Comparison of ENCODE assay signal across 1 cellular context in genomic region chr6:36884610-36885009, GRCh38.
TF ChIP-seq lines count a peak whose summit lies in the region.

No MANE protein-coding gene starts in this region.

TF ChIP-seq in K562, 482 proteins besides CTCF, POLR2A, EP300 and RAD21 (continued from another document and continues in another):
- TF ChIP-seq ZBTB2 (IDR thresholded peaks at IDR 0.05): no peak
- TF ChIP-seq IRF1 (CRISPR knock-in tag; IDR thresholded peaks at IDR 0.05; ENCODE audit: borderline replicate concordance): no peak
- no peak for TF ChIP-seq ETV6 (IDR thresholded peaks at IDR 0.05; ENCODE audit: borderline replicate concordance in 1 of 2, low read depth in 2 of 2, low read length in 1 of 2)
- TF ChIP-seq ETV6 (CRISPR knock-in tag; IDR thresholded peaks at IDR 0.05; ENCODE audit: borderline replicate concordance): no peak
- TF ChIP-seq ZNF76 (CRISPR knock-in tag; IDR thresholded peaks at IDR 0.05; ENCODE audit: borderline replicate concordance): no peak
- TF ChIP-seq, protein P1, sequence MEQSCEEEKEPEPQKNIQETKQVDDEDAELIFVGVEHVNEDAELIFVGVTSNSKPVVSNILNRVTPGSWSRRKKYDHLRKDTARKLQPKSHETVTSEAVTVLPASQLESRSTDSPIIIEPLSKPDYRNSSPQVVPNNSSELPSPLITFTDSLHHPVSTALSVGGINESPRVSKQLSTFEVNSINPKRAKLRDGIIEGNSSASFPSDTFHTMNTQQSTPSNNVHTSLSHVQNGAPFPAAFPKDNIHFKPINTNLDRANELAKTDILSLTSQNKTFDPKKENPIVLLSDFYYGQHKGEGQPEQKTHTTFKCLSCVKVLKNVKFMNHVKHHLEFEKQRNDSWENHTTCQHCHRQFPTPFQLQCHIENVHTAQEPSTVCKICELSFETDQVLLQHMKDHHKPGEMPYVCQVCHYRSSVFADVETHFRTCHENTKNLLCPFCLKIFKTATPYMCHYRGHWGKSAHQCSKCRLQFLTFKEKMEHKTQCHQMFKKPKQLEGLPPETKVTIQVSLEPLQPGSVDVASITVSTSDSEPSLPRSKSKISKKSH (CRISPR knock-in tag; IDR thresholded peaks at IDR 0.05): peak; percentile 35; the same call in 1 of the 2 replicates
- peak; percentile 86; the same call in 1 of the 2 replicates for TF ChIP-seq ILK (tag; IDR thresholded peaks at IDR 0.05; ENCODE audit: borderline replicate concordance, low read depth)
- TF ChIP-seq ZNF644 (tag; IDR thresholded peaks at IDR 0.05; ENCODE audit: low read depth): peak; percentile 94
- TF ChIP-seq JUN (IDR thresholded peaks at IDR 0.05; ENCODE audit: borderline replicate concordance, low read depth, low read length): no peak
- no peak for TF ChIP-seq JUN (CRISPR knock-in tag; IDR thresholded peaks at IDR 0.05; ENCODE audit: borderline replicate concordance)
- TF ChIP-seq RBM14 (IDR thresholded peaks at IDR 0.05; ENCODE audit: borderline replicate concordance, insufficient read depth, low read depth, low read length): no peak
- TF ChIP-seq ZNF551 (CRISPR knock-in tag; IDR thresholded peaks at IDR 0.05): no peak
- TF ChIP-seq CHD4 (IDR thresholded peaks at IDR 0.05; ENCODE audit: insufficient read depth, insufficient replicate concordance, low read depth, low read length, poor library complexity, severe bottlenecking): no peak
- TF ChIP-seq, protein P2, sequence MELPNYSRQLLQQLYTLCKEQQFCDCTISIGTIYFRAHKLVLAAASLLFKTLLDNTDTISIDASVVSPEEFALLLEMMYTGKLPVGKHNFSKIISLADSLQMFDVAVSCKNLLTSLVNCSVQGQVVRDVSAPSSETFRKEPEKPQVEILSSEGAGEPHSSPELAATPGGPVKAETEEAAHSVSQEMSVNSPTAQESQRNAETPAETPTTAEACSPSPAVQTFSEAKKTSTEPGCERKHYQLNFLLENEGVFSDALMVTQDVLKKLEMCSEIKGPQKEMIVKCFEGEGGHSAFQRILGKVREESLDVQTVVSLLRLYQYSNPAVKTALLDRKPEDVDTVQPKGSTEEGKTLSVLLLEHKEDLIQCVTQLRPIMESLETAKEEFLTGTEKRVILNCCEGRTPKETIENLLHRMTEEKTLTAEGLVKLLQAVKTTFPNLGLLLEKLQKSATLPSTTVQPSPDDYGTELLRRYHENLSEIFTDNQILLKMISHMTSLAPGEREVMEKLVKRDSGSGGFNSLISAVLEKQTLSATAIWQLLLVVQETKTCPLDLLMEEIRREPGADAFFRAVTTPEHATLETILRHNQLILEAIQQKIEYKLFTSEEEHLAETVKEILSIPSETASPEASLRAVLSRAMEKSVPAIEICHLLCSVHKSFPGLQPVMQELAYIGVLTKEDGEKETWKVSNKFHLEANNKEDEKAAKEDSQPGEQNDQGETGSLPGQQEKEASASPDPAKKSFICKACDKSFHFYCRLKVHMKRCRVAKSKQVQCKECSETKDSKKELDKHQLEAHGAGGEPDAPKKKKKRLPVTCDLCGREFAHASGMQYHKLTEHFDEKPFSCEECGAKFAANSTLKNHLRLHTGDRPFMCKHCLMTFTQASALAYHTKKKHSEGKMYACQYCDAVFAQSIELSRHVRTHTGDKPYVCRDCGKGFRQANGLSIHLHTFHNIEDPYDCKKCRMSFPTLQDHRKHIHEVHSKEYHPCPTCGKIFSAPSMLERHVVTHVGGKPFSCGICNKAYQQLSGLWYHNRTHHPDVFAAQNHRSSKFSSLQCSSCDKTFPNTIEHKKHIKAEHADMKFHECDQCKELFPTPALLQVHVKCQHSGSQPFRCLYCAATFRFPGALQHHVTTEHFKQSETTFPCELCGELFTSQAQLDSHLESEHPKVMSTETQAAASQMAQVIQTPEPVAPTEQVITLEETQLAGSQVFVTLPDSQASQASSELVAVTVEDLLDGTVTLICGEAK (IDR thresholded peaks at IDR 0.05): no peak
- TF ChIP-seq, protein P2 (CRISPR knock-in tag; IDR thresholded peaks at IDR 0.05): no peak
- TF ChIP-seq ZNF79 (CRISPR knock-in tag; IDR thresholded peaks at IDR 0.05; ENCODE audit: low read depth): peak; percentile 64; the same call in 1 of the 2 replicates
- TF ChIP-seq JUNB (CRISPR knock-in tag; conservative IDR thresholded peaks at IDR 0.05): no peak
- no peak for TF ChIP-seq ZMIZ1 (IDR thresholded peaks at IDR 0.05; ENCODE audit: low read depth in 2 of 2, low read length in 2 of 2)
- no peak for TF ChIP-seq LCOR (CRISPR knock-in tag; IDR thresholded peaks at IDR 0.05)
- peak; percentile 38; the same call in 1 of the 2 replicates for TF ChIP-seq ETV1 (tag; conservative IDR thresholded peaks at IDR 0.05; ENCODE audit: low read depth)
- peak; percentile 40 for TF ChIP-seq MXD1 (CRISPR knock-in tag; IDR thresholded peaks at IDR 0.05; ENCODE audit: borderline replicate concordance, poor library complexity, severe bottlenecking)
- no peak for TF ChIP-seq FOXA1 (IDR thresholded peaks at IDR 0.05; ENCODE audit: borderline replicate concordance)
- TF ChIP-seq KLF6 (CRISPR knock-in tag; IDR thresholded peaks at IDR 0.05; ENCODE audit: borderline replicate concordance): peak; percentile 97
- TF ChIP-seq, protein P3, sequence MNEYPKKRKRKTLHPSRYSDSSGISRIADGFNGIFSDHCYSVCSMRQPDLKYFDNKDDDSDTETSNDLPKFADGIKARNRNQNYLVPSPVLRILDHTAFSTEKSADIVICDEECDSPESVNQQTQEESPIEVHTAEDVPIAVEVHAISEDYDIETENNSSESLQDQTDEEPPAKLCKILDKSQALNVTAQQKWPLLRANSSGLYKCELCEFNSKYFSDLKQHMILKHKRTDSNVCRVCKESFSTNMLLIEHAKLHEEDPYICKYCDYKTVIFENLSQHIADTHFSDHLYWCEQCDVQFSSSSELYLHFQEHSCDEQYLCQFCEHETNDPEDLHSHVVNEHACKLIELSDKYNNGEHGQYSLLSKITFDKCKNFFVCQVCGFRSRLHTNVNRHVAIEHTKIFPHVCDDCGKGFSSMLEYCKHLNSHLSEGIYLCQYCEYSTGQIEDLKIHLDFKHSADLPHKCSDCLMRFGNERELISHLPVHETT (CRISPR knock-in tag; conservative IDR thresholded peaks at IDR 0.05 in 1 of 2, IDR thresholded peaks at IDR 0.05 in 1 of 2): peak in 1 of 2 experiments; percentile 76; a peak in 1 of 4 replicates
- peak; percentile 94 for TF ChIP-seq PYGO2 (tag; IDR thresholded peaks at IDR 0.05)
- peak; percentile 90 for TF ChIP-seq ZNF311 (CRISPR knock-in tag; IDR thresholded peaks at IDR 0.05)
- TF ChIP-seq STAT5B (CRISPR knock-in tag; IDR thresholded peaks at IDR 0.05): peak; percentile 52; the same call in 1 of the 2 replicates
- no peak for TF ChIP-seq SLC30A9 (CRISPR knock-in tag; IDR thresholded peaks at IDR 0.05)
- no peak for TF ChIP-seq CBFA2T2 (conservative IDR thresholded peaks at IDR 0.05)
- TF ChIP-seq ZNF263 (CRISPR knock-in tag; IDR thresholded peaks at IDR 0.05; ENCODE audit: borderline replicate concordance): no peak
- TF ChIP-seq ZNF583 (CRISPR knock-in tag; IDR thresholded peaks at IDR 0.05): peak; percentile 93
- TF ChIP-seq ZNF561 (CRISPR knock-in tag; conservative IDR thresholded peaks at IDR 0.05): no peak; the same call in 1 of the 2 replicates
- no peak for TF ChIP-seq THAP12 (CRISPR knock-in tag; IDR thresholded peaks at IDR 0.05)
- peak; percentile 94 for TF ChIP-seq SMAD3 (CRISPR knock-in tag; conservative IDR thresholded peaks at IDR 0.05)
- no peak for TF ChIP-seq ZNF780A (CRISPR knock-in tag; IDR thresholded peaks at IDR 0.05)
- TF ChIP-seq GTF2F1 (IDR thresholded peaks at IDR 0.05; ENCODE audit: low read depth, low read length): no peak
- no peak for TF ChIP-seq PHB (CRISPR knock-in tag; IDR thresholded peaks at IDR 0.05)
- TF ChIP-seq, protein P4, sequence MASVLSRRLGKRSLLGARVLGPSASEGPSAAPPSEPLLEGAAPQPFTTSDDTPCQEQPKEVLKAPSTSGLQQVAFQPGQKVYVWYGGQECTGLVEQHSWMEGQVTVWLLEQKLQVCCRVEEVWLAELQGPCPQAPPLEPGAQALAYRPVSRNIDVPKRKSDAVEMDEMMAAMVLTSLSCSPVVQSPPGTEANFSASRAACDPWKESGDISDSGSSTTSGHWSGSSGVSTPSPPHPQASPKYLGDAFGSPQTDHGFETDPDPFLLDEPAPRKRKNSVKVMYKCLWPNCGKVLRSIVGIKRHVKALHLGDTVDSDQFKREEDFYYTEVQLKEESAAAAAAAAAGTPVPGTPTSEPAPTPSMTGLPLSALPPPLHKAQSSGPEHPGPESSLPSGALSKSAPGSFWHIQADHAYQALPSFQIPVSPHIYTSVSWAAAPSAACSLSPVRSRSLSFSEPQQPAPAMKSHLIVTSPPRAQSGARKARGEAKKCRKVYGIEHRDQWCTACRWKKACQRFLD (CRISPR knock-in tag; IDR thresholded peaks at IDR 0.05): peak; percentile 88
